ENCODE assay signal across 17 cellular contexts in genomic region chr5:82560546-82560945, GRCh38.
"Had no signal": no experiment of that assay in that cellular context is flagged by ENCODE, and none has a peak within 500 bp of the region (broad histone marks: within the 10 kb centered on the region; RNA-seq: fewer than 3 reads in every experiment).

No MANE protein-coding gene starts in this region.

- H3K27me3 ChIP-seq: adrenal gland, colonic mucosa, spleen, upper lobe of right lung had no signal

- H3K9me3 ChIP-seq: adrenal gland, colonic mucosa, prostate gland, upper lobe of right lung had no signal

- H3K4me1 ChIP-seq: adrenal gland, colonic mucosa, prostate gland, spleen, upper lobe of right lung had no signal

- H3K9me3 Mint-ChIP-seq: activated naive CD4-positive, alpha-beta T cell treated with anti-CD3 and anti-CD28 coated beads, Interleukin-2, amount 10 ng/mL, durations not matched to agents 7 days and 5 days had no signal

- H3K27ac Mint-ChIP-seq: activated naive CD4-positive, alpha-beta T cell treated with anti-CD3 and anti-CD28 coated beads, Interleukin-2, amount 10 ng/mL, durations not matched to agents 7 days and 5 days; activated T-helper 17 cell treated with anti-CD3 and anti-CD28 coated beads, Interleukin-2, amount 50 U/mL, for 72 hours; natural killer cell; stimulated activated naive CD8-positive, alpha-beta T cell treated with anti-CD3 and anti-CD28 coated beads, Interleukin-15, amount 100 ng/mL, for 72 hours; T-cell had no signal

- DNase-seq: activated CD4-positive, alpha-beta T cell treated with anti-CD3 and anti-CD28 coated beads, Interleukin-2, amount 50 U/mL, for 1 hour; activated CD8-positive, alpha-beta memory T cell treated with anti-CD3 and anti-CD28 coated beads for 24 hours; activated naive CD4-positive, alpha-beta T cell treated with anti-CD3 and anti-CD28 coated beads, Interleukin-2, amount 10 ng/mL, durations not matched to agents 7 days and 5 days; adrenal gland; caudate nucleus; colonic mucosa; hypothalamus; mesendoderm; natural killer cell; nucleus accumbens; spleen; stimulated activated naive CD8-positive, alpha-beta T cell treated with anti-CD3 and anti-CD28 coated beads, Interleukin-15, amount 100 ng/mL, for 72 hours; T-cell; T-helper 9 cell; upper lobe of right lung had no signal

- H3K36me3 ChIP-seq: adrenal gland, colonic mucosa, prostate gland, spleen, upper lobe of right lung had no signal

- H3K27ac ChIP-seq: adrenal gland, colonic mucosa, prostate gland, spleen, upper lobe of right lung had no signal

- H3K4me1 Mint-ChIP-seq: activated naive CD4-positive, alpha-beta T cell treated with anti-CD3 and anti-CD28 coated beads, Interleukin-2, amount 10 ng/mL, durations not matched to agents 7 days and 5 days; activated T-helper 17 cell treated with anti-CD3 and anti-CD28 coated beads, Interleukin-2, amount 50 U/mL, for 72 hours; natural killer cell; stimulated activated naive CD8-positive, alpha-beta T cell treated with anti-CD3 and anti-CD28 coated beads, Interleukin-15, amount 100 ng/mL, for 72 hours; T-cell had no signal

- H3K4me3 Mint-ChIP-seq: activated naive CD4-positive, alpha-beta T cell treated with anti-CD3 and anti-CD28 coated beads, Interleukin-2, amount 10 ng/mL, durations not matched to agents 7 days and 5 days; activated T-helper 17 cell treated with anti-CD3 and anti-CD28 coated beads, Interleukin-2, amount 50 U/mL, for 72 hours; natural killer cell; stimulated activated naive CD8-positive, alpha-beta T cell treated with anti-CD3 and anti-CD28 coated beads, Interleukin-15, amount 100 ng/mL, for 72 hours; T-cell had no signal

- H3K36me3 Mint-ChIP-seq: activated naive CD4-positive, alpha-beta T cell treated with anti-CD3 and anti-CD28 coated beads, Interleukin-2, amount 10 ng/mL, durations not matched to agents 7 days and 5 days; T-cell had no signal

- H3K4me3 ChIP-seq: adrenal gland, colonic mucosa, prostate gland, spleen, upper lobe of right lung had no signal
